Comparison of ENCODE assay signal across 13 cellular contexts in the genomic region with DNA sequence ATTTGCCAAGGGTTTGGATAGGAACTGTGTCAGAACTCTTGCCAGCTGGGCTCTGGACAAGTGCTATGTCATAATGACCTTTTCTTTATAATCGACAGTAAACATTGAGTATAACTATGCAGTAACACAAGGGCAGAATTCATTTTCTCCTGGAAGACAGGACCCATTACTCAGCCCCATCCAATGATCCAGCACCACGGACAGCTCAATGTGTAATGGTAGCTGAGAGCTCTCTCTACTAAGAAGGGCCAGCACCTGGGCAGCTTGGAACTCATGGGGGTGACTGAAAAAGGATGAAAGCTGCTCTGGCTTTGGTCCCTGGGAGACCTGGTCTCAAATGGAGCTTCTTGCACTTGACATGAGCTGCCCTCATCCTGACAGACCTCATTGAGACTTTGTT.
DNase-seq lines count a peak whose midpoint lies in the region; ATAC-seq and TF ChIP-seq lines count a peak whose summit lies in the region.
"Had no signal": no experiment of that assay in that cellular context is flagged by ENCODE, and none has a peak within 500 bp of the region (broad histone marks: within the 10 kb centered on the region; RNA-seq: fewer than 3 reads in every experiment).

No MANE protein-coding gene starts in this region.

- H3K36me3 Mint-ChIP-seq in WTC11: no peaks in the 10 kb centered on the region
- H3K36me3 Mint-ChIP-seq: CD4-positive, CD25-positive, alpha-beta regulatory T cell had no signal

- no peak overlapping the region for H3K27ac Mint-ChIP-seq in WTC11
- H3K27ac Mint-ChIP-seq: CD4-positive, CD25-positive, alpha-beta regulatory T cell; effector memory CD8-positive, alpha-beta T cell; stimulated activated naive CD8-positive, alpha-beta T cell treated with anti-CD3 and anti-CD28 coated beads, Interleukin-15, amount 100 ng/mL, for 72 hours had no signal

- no peaks in the 10 kb centered on the region for H3K27me3 Mint-ChIP-seq in WTC11 (ENCODE audit: low read depth)
- H3K27me3 Mint-ChIP-seq: CD4-positive, CD25-positive, alpha-beta regulatory T cell; effector memory CD8-positive, alpha-beta T cell; stimulated activated naive CD8-positive, alpha-beta T cell treated with anti-CD3 and anti-CD28 coated beads, Interleukin-15, amount 100 ng/mL, for 72 hours had no signal

- DNase-seq in GM12865 (ENCODE audit: low read depth) (peak; percentile 18), Kasumi-1 (lab: John Stamatoyannopoulos, UW) (peak; percentile 1 to 4), WTC11 (ENCODE audit: low spot score) (peak; percentile 69), kidney glomerular epithelial cell (lab: John Stamatoyannopoulos, UW) (peak; percentile 23), DMS79 treated with DMSO at 0.1 percent for 48 hours (lab: John Stamatoyannopoulos, UW) (no peak)
- DNase-seq in stimulated activated CD4-positive, alpha-beta T cell treated with anti-CD3 and anti-CD28 coated beads, Interleukin-1b, Interleukin-23, amount 100 ng/mL, for 48 hours: no peak
- DNase-seq: CD4-positive, CD25-positive, alpha-beta regulatory T cell; effector memory CD8-positive, alpha-beta T cell; NCI-H1417 treated with DMSO at 0.1 percent for 48 hours; psoas muscle; stimulated activated naive CD8-positive, alpha-beta T cell treated with anti-CD3 and anti-CD28 coated beads, Interleukin-15, amount 100 ng/mL, for 72 hours had no signal

- no peak overlapping the region for H3K4me3 Mint-ChIP-seq in WTC11
- H3K4me3 Mint-ChIP-seq: CD4-positive, CD25-positive, alpha-beta regulatory T cell; effector memory CD8-positive, alpha-beta T cell; stimulated activated naive CD8-positive, alpha-beta T cell treated with anti-CD3 and anti-CD28 coated beads, Interleukin-15, amount 100 ng/mL, for 72 hours had no signal

- no peaks in the 10 kb centered on the region for H3K4me1 Mint-ChIP-seq in WTC11
- H3K4me1 Mint-ChIP-seq: CD4-positive, CD25-positive, alpha-beta regulatory T cell; stimulated activated naive CD8-positive, alpha-beta T cell treated with anti-CD3 and anti-CD28 coated beads, Interleukin-15, amount 100 ng/mL, for 72 hours had no signal

- no peaks in the 10 kb centered on the region for H3K9me3 Mint-ChIP-seq in WTC11

- no peak overlapping the region for H3K4me3 ChIP-seq in GM12865 (ENCODE audit: low read depth, low read length)
- H3K4me3 ChIP-seq: psoas muscle had no signal

- ATAC-seq in WTC11: peak; percentile 91
- no peak for ATAC-seq in HG03175 (IDR thresholded peaks at IDR 0.05; ENCODE audit: unreplicated experiment)
- ATAC-seq in GM21528 (IDR thresholded peaks at IDR 0.05; ENCODE audit: low FRiP score, unreplicated experiment): no peak
- ATAC-seq: effector memory CD8-positive, alpha-beta T cell; psoas muscle; stimulated activated naive CD8-positive, alpha-beta T cell treated with anti-CD3 and anti-CD28 coated beads, Interleukin-15, amount 100 ng/mL, for 72 hours had no signal

- CTCF ChIA-PET in WTC11 (lab: Charles Lee): interaction anchor here (1.2 to 1.6 kb wide), 4 partner anchors 12 to 413 kb away, joined by 3 to 4 read pairs (median 4); no protein-coding TSS in a partner anchor

- POLR2A ChIA-PET in WTC11 (lab: Charles Lee): no interaction called here

- TF ChIP-seq CTCF in GM12865 (IDR thresholded peaks at IDR 0.05; ENCODE audit: insufficient read depth, low read depth, low read length, missing control alignments): no peak
- TF ChIP-seq CTCF in WTC11 (IDR thresholded peaks at IDR 0.05): no peak

TF ChIP-seq in WTC11, 78 proteins besides CTCF, POLR2A, EP300 and RAD21:
- TF ChIP-seq ZSCAN18 (CRISPR knock-in tag; IDR thresholded peaks at IDR 0.05) (0 out of 2 replicates have a peak, but pooled peaks have one; percentile 46), ATF2 (CRISPR knock-in tag; IDR thresholded peaks at IDR 0.05; ENCODE audit: borderline replicate concordance, low read depth) (no peak), SMAD3 (CRISPR knock-in tag; IDR thresholded peaks at IDR 0.05; ENCODE audit: borderline replicate concordance) (0 out of 2 replicates have a peak, but pooled peaks have one; percentile 37)
TF ChIP-seq in WTC11: peak in this region for 2.

Comparison
In these comparisons a context has a peak if more than half of its experiments do, and no peak if none do; other contexts are left out.
1. DNase-seq: peak in GM12865 (single experiment), Kasumi-1 (2 of 2), WTC11 (single experiment) and kidney glomerular epithelial cell (single experiment); none in stimulated activated CD4-positive, alpha-beta T cell treated with anti-CD3 and anti-CD28 coated beads, Interleukin-1b, Interleukin-23, amount 100 ng/mL, for 48 hours (single experiment) and DMS79 treated with DMSO at 0.1 percent for 48 hours (single experiment).